In genomic region chrX:48507246-48507645, GRCh38 we compare ENCODE assay signal across 20 cellular contexts. TPM values are rescaled to one million over a fixed set of nuclear protein-coding genes. Genes with fewer than 3 reads are reported as not detected.
DNase-seq lines count a peak whose midpoint lies in the region; ATAC-seq, FAIRE-seq and TF ChIP-seq lines count a peak whose summit lies in the region.
"Had no signal": no experiment of that assay in that cellular context is flagged by ENCODE, and none has a peak within 500 bp of the region (broad histone marks: within the 10 kb centered on the region; RNA-seq: fewer than 3 reads in every experiment).

No MANE protein-coding gene starts in this region.

- peak overlapping the region; percentile 26 for H3K4me3 Mint-ChIP-seq in activated CD4-positive, alpha-beta memory T cell treated with anti-CD3 and anti-CD28 coated beads for 36 hours
- no peak overlapping the region for H3K4me3 Mint-ChIP-seq in activated CD4-positive, alpha-beta memory T cell treated with anti-CD3 and anti-CD28 coated beads, Interleukin-2, amount 10 ng/mL, durations not matched to agents 7 days and 5 days
- H3K4me3 Mint-ChIP-seq in astrocyte (ENCODE audit: unreplicated experiment) (peak overlapping the region; percentile 71), nephron (peak overlapping the region; percentile 72 to 83 (median 79))

- no peak overlapping the region for H3K27ac ChIP-seq in astrocyte (ENCODE audit: low read depth, low read length)
- H3K27ac ChIP-seq: BLaER1, KMS-11 had no signal

- H3K27me3 ChIP-seq in astrocyte (ENCODE audit: insufficient read depth, low read length): no peaks in the 10 kb centered on the region
- H3K27me3 ChIP-seq: MG63 had no signal

- ATAC-seq in GM18511 (IDR thresholded peaks at IDR 0.05; ENCODE audit: unreplicated experiment): no peak
- ATAC-seq: HepG2 had no signal

- CTCF ChIA-PET in activated CD4-positive, alpha-beta memory T cell treated with anti-CD3 and anti-CD28 coated beads for 36 hours (lab: Charles Lee): no interaction called here
- CTCF ChIA-PET in activated CD4-positive, alpha-beta memory T cell treated with anti-CD3 and anti-CD28 coated beads, Interleukin-2, amount 10 ng/mL, durations not matched to agents 7 days and 5 days (lab: Charles Lee): no interaction called here

- H3K27ac Mint-ChIP-seq in activated CD4-positive, alpha-beta memory T cell treated with anti-CD3 and anti-CD28 coated beads for 36 hours: no peak overlapping the region
- H3K27ac Mint-ChIP-seq in activated CD4-positive, alpha-beta memory T cell treated with anti-CD3 and anti-CD28 coated beads, Interleukin-2, amount 10 ng/mL, durations not matched to agents 7 days and 5 days: no peak overlapping the region
- H3K27ac Mint-ChIP-seq in astrocyte (ENCODE audit: unreplicated experiment) (no peak overlapping the region), nephron (no peak overlapping the region)
- H3K27ac Mint-ChIP-seq: H9 had no signal

- no peaks in the 10 kb centered on the region for H3K36me3 ChIP-seq in astrocyte (ENCODE audit: insufficient read depth, low read length)
- H3K36me3 ChIP-seq: BLaER1, MG63 had no signal

- intact Hi-C loops in activated CD4-positive, alpha-beta memory T cell treated with anti-CD3 and anti-CD28 coated beads for 36 hours (cut with micrococcal nuclease): no loop called here

- no peak for DNase-seq in activated CD4-positive, alpha-beta memory T cell treated with anti-CD3 and anti-CD28 coated beads for 36 hours
- DNase-seq in activated CD4-positive, alpha-beta memory T cell treated with anti-CD3 and anti-CD28 coated beads, Interleukin-2, amount 10 ng/mL, durations not matched to agents 7 days and 5 days: no peak
- DNase-seq in Caki2 (ENCODE audit: low read depth) (peak; percentile 77), astrocyte (ENCODE audit: low read depth) (no peak), G401 (ENCODE audit: low spot score) (no peak), NCI-H2196 (lab: John Stamatoyannopoulos, UW; ENCODE audit: unreplicated experiment) (no peak)
- DNase-seq: 8988T, Caco-2, H9, MG63, NCI-H1092, NCI-H146, NCI-H345, NCI-H526, SHP77 treated with DMSO at 0.1 percent for 48 hours had no signal

- no peaks in the 10 kb centered on the region for H4K20me1 ChIP-seq in astrocyte (ENCODE audit: insufficient read depth, low read length)
- H4K20me1 ChIP-seq: BLaER1 had no signal

- no peak overlapping the region for H2AFZ ChIP-seq in astrocyte (ENCODE audit: low read depth, low read length)

- TF ChIP-seq CTCF in astrocyte (IDR thresholded peaks at IDR 0.05; ENCODE audit: insufficient read depth, low read depth, low read length): no peak
- TF ChIP-seq CTCF in nephron (IDR thresholded peaks at IDR 0.05; ENCODE audit: unreplicated experiment in 3 of 3): no peak

- H3K4me1 Mint-ChIP-seq in activated CD4-positive, alpha-beta memory T cell treated with anti-CD3 and anti-CD28 coated beads for 36 hours (ENCODE audit: low read depth): peaks cover 14% of the 10 kb centered on the region
- H3K4me1 Mint-ChIP-seq in activated CD4-positive, alpha-beta memory T cell treated with anti-CD3 and anti-CD28 coated beads, Interleukin-2, amount 10 ng/mL, durations not matched to agents 7 days and 5 days: peaks cover 32% of the 10 kb centered on the region
- peaks cover 10% of the 10 kb centered on the region for H3K4me1 Mint-ChIP-seq in astrocyte (ENCODE audit: low read depth, unreplicated experiment)
- no peaks in the 10 kb centered on the region for H3K4me1 Mint-ChIP-seq in nephron

- H3K9me3 Mint-ChIP-seq in activated CD4-positive, alpha-beta memory T cell treated with anti-CD3 and anti-CD28 coated beads for 36 hours: no peaks in the 10 kb centered on the region
- H3K9me3 Mint-ChIP-seq in activated CD4-positive, alpha-beta memory T cell treated with anti-CD3 and anti-CD28 coated beads, Interleukin-2, amount 10 ng/mL, durations not matched to agents 7 days and 5 days: no peaks in the 10 kb centered on the region
- H3K9me3 Mint-ChIP-seq in astrocyte (ENCODE audit: unreplicated experiment): no peaks in the 10 kb centered on the region
- peaks cover 17% of the 10 kb centered on the region for H3K9me3 Mint-ChIP-seq in nephron

- H3K4me2 ChIP-seq in astrocyte (ENCODE audit: low read length): no peak overlapping the region

- FAIRE-seq in astrocyte (lab: Jason Lieb, UNC): no peak
- FAIRE-seq: HepG2 had no signal

- peaks cover 10% of the 10 kb centered on the region for H3K4me1 ChIP-seq in astrocyte (ENCODE audit: insufficient read depth, low read length)

- no peaks in the 10 kb centered on the region for H3K36me3 Mint-ChIP-seq in activated CD4-positive, alpha-beta memory T cell treated with anti-CD3 and anti-CD28 coated beads for 36 hours
- H3K36me3 Mint-ChIP-seq in activated CD4-positive, alpha-beta memory T cell treated with anti-CD3 and anti-CD28 coated beads, Interleukin-2, amount 10 ng/mL, durations not matched to agents 7 days and 5 days (ENCODE audit: low read depth): peaks cover 17% of the 10 kb centered on the region
- H3K36me3 Mint-ChIP-seq in astrocyte (ENCODE audit: low read depth, unreplicated experiment): no peaks in the 10 kb centered on the region
- H3K36me3 Mint-ChIP-seq in nephron (ENCODE audit: low read depth): no peaks in the 10 kb centered on the region

- H3K4me3 ChIP-seq in astrocyte (ENCODE audit: insufficient read depth, low read depth, low read length): no peak overlapping the region

- H3K27me3 Mint-ChIP-seq in activated CD4-positive, alpha-beta memory T cell treated with anti-CD3 and anti-CD28 coated beads for 36 hours: no peaks in the 10 kb centered on the region
- peaks cover 2% of the 10 kb centered on the region for H3K27me3 Mint-ChIP-seq in activated CD4-positive, alpha-beta memory T cell treated with anti-CD3 and anti-CD28 coated beads, Interleukin-2, amount 10 ng/mL, durations not matched to agents 7 days and 5 days
- H3K27me3 Mint-ChIP-seq in astrocyte (ENCODE audit: low read depth, unreplicated experiment): no peaks in the 10 kb centered on the region
- H3K27me3 Mint-ChIP-seq in nephron (ENCODE audit: low read depth): no peaks in the 10 kb centered on the region

- POLR2A ChIA-PET in activated CD4-positive, alpha-beta memory T cell treated with anti-CD3 and anti-CD28 coated beads for 36 hours (lab: Charles Lee): interaction anchor here (0.6 kb wide), 1 partner anchor 723 kb away, joined by 3 read pairs; no protein-coding TSS in a partner anchor
- POLR2A ChIA-PET in activated CD4-positive, alpha-beta memory T cell treated with anti-CD3 and anti-CD28 coated beads, Interleukin-2, amount 10 ng/mL, durations not matched to agents 7 days and 5 days (lab: Charles Lee): interaction anchor here (1.2 to 2.3 kb wide), 4 partner anchors 12 to 67 kb away, joined by 3 to 11 read pairs (median 4); partner anchors contain the start of genes EBP and RBM3

- H3K79me2 ChIP-seq in astrocyte (ENCODE audit: insufficient read depth, low read length): peaks cover 14% of the 10 kb centered on the region

- in situ Hi-C loops in Caki2 (cut with HindIII; ENCODE audit: low pct_unique_long_range_greater_than_20kb, low sequenced_read_pairs): no loop called here
- in situ Hi-C loops in G401 (cut with HindIII; ENCODE audit: low sequenced_read_pairs): no loop called here

- H3K9ac ChIP-seq in astrocyte (ENCODE audit: low read length): no peak overlapping the region
- H3K9ac ChIP-seq: BLaER1, KMS-11 had no signal

- no peaks in the 10 kb centered on the region for H3K9me3 ChIP-seq in astrocyte (ENCODE audit: insufficient read depth, low read depth, low read length)
- H3K9me3 ChIP-seq: BLaER1, Caco-2, MG63 had no signal

RNA-seq across cellular contexts. Expression of gene PORCN, which starts 1.5 kb away (rescaled TPM):
- 1 to 10 TPM; 7.1 to 7.7 TPM for total RNA-seq in activated CD4-positive, alpha-beta memory T cell treated with anti-CD3 and anti-CD28 coated beads for 36 hours
- total RNA-seq in activated CD4-positive, alpha-beta memory T cell treated with anti-CD3 and anti-CD28 coated beads, Interleukin-2, amount 10 ng/mL, durations not matched to agents 7 days and 5 days: 10 to 100 TPM; 26.1 to 29.2 TPM
- total RNA-seq in Caki2 (2014; rRNA removed; shearing (Covaris generic); ENCODE audit: low replicate concordance): 149 and 151 TPM in 2 replicates
- 30.3 and 30.5 TPM in 2 replicates for total RNA-seq in astrocyte
- total RNA-seq in G401 (2014; rRNA removed; shearing (Covaris generic)): 3.5 and 11.8 TPM in 2 replicates

RNA-seq across cellular contexts. Expression of gene EBP, which starts 14.4 kb away (rescaled TPM):
- total RNA-seq in activated CD4-positive, alpha-beta memory T cell treated with anti-CD3 and anti-CD28 coated beads for 36 hours: 100 to 1,000 TPM; 149 to 150 TPM
- total RNA-seq in activated CD4-positive, alpha-beta memory T cell treated with anti-CD3 and anti-CD28 coated beads, Interleukin-2, amount 10 ng/mL, durations not matched to agents 7 days and 5 days: 100 to 1,000 TPM; 446 to 461 TPM
- total RNA-seq in Caki2 (2014; rRNA removed; shearing (Covaris generic); ENCODE audit: low replicate concordance): 66.8 and 118 TPM in 2 replicates
- total RNA-seq in astrocyte: 50.0 and 66.0 TPM in 2 replicates
- total RNA-seq in G401 (2014; rRNA removed; shearing (Covaris generic)): 87.4 and 107 TPM in 2 replicates

RNA-seq across cellular contexts. Expression of gene FTSJ1, which starts 31.2 kb away (rescaled TPM):
- total RNA-seq in activated CD4-positive, alpha-beta memory T cell treated with anti-CD3 and anti-CD28 coated beads for 36 hours: 10 to 100 TPM; 62.8 to 73.9 TPM
- total RNA-seq in activated CD4-positive, alpha-beta memory T cell treated with anti-CD3 and anti-CD28 coated beads, Interleukin-2, amount 10 ng/mL, durations not matched to agents 7 days and 5 days: 10 to 100 TPM; 57.6 to 60.1 TPM
- 126 and 139 TPM in 2 replicates for total RNA-seq in Caki2 (2014; rRNA removed; shearing (Covaris generic); ENCODE audit: low replicate concordance)
- total RNA-seq in astrocyte: 64.4 and 73.5 TPM in 2 replicates
- total RNA-seq in G401 (2014; rRNA removed; shearing (Covaris generic)): 38.7 and 64.6 TPM in 2 replicates

RNA-seq across cellular contexts. Expression of gene TBC1D25, which starts 32.3 kb away (rescaled TPM):
- 10 to 100 TPM; 13.5 to 16.2 TPM for total RNA-seq in activated CD4-positive, alpha-beta memory T cell treated with anti-CD3 and anti-CD28 coated beads for 36 hours
- total RNA-seq in activated CD4-positive, alpha-beta memory T cell treated with anti-CD3 and anti-CD28 coated beads, Interleukin-2, amount 10 ng/mL, durations not matched to agents 7 days and 5 days: 10 to 100 TPM; 21.7 to 22.3 TPM
- 1.6 and 2.8 TPM in 2 replicates for total RNA-seq in Caki2 (2014; rRNA removed; shearing (Covaris generic); ENCODE audit: low replicate concordance)
- total RNA-seq in astrocyte: 13.1 and 13.6 TPM in 2 replicates
- total RNA-seq in G401 (2014; rRNA removed; shearing (Covaris generic)): 2.0 and 6.6 TPM in 2 replicates

RNA-seq across cellular contexts. Expression of gene SLC38A5, which starts 37.2 kb away (rescaled TPM):
- 10 to 100 TPM; 70.7 to 73.0 TPM for total RNA-seq in activated CD4-positive, alpha-beta memory T cell treated with anti-CD3 and anti-CD28 coated beads for 36 hours
- 10 to 100 TPM; 76.4 to 82.4 TPM for total RNA-seq in activated CD4-positive, alpha-beta memory T cell treated with anti-CD3 and anti-CD28 coated beads, Interleukin-2, amount 10 ng/mL, durations not matched to agents 7 days and 5 days
- total RNA-seq in Caki2 (2014; rRNA removed; shearing (Covaris generic); ENCODE audit: low replicate concordance): 2.5 TPM in 1 of 2 replicates, not detected in the other
- total RNA-seq in astrocyte: 36.0 and 51.6 TPM in 2 replicates
- total RNA-seq in G401 (2014; rRNA removed; shearing (Covaris generic)): 55.7 and 82.7 TPM in 2 replicates
